18 cellular contexts compared by ENCODE assay signal in the genomic region with DNA sequence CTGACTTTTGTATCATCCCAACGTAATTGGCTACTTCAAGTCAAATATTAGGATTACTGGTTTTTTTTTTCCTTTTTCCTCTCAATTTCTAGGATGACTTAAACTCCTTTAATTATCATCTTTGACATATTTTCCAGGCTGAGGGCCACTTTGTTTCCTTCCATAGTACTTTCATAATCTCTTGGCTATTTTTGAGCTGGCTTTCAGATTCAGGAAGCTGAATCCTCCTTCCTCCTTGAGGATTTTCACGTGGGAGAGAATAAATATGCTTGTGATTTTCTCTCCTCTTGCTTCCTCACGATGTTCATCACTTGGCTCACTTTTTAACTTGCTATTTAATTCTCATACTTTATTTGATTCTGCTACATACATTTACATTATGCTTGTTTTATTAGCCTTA.
"Had no signal": no experiment of that assay in that cellular context is flagged by ENCODE, and none has a peak within 500 bp of the region (broad histone marks: within the 10 kb centered on the region; RNA-seq: fewer than 3 reads in every experiment).

No MANE protein-coding gene starts in this region.

- H3K4me3 Mint-ChIP-seq: activated B cell treated with CpG ODN at 0.5 μM for 24 hours; activated CD4-positive, alpha-beta T cell treated with anti-CD3 and anti-CD28 coated beads, Interleukin-2, amount 10 ng/mL, durations not matched to agents 7 days and 5 days; activated naive CD4-positive, alpha-beta T cell treated with anti-CD3 and anti-CD28 coated beads for 36 hours; activated T-helper 17 cell treated with anti-CD3 and anti-CD28 coated beads, Interleukin-2, amount 50 U/mL, for 72 hours; brain; nephron; T-helper 17 cell had no signal

- H3K4me1 Mint-ChIP-seq: activated B cell treated with CpG ODN at 0.5 μM for 24 hours; activated CD4-positive, alpha-beta T cell treated with anti-CD3 and anti-CD28 coated beads, Interleukin-2, amount 10 ng/mL, durations not matched to agents 7 days and 5 days; activated T-helper 17 cell treated with anti-CD3 and anti-CD28 coated beads, Interleukin-2, amount 50 U/mL, for 72 hours; T-helper 17 cell had no signal

- H3K36me3 ChIP-seq: prostate gland, thyroid gland, vagina had no signal

- H3K36me3 Mint-ChIP-seq: brain had no signal

- H3K4me1 ChIP-seq: prostate gland, vagina had no signal

- H3K27ac ChIP-seq: dorsolateral prefrontal cortex, prostate gland, stomach, vagina had no signal

- H3K9me3 ChIP-seq: prostate gland, stomach, thyroid gland, vagina had no signal

- H3K27me3 ChIP-seq: stomach, thyroid gland, vagina had no signal

- H3K27ac Mint-ChIP-seq: activated B cell treated with CpG ODN at 0.5 μM for 24 hours; activated CD4-positive, alpha-beta T cell treated with anti-CD3 and anti-CD28 coated beads, Interleukin-2, amount 10 ng/mL, durations not matched to agents 7 days and 5 days; activated naive CD4-positive, alpha-beta T cell treated with anti-CD3 and anti-CD28 coated beads for 36 hours; activated T-helper 17 cell treated with anti-CD3 and anti-CD28 coated beads, Interleukin-2, amount 50 U/mL, for 72 hours; brain; nephron; T-helper 17 cell had no signal

- DNase-seq: activated B cell treated with CpG ODN at 0.5 μM for 24 hours; activated CD4-positive, alpha-beta T cell treated with anti-CD3 and anti-CD28 coated beads, Interleukin-2, amount 10 ng/mL, durations not matched to agents 7 days and 5 days; activated naive CD4-positive, alpha-beta T cell treated with anti-CD3 and anti-CD28 coated beads for 36 hours; activated T-cell treated with anti-CD3 and anti-CD28 coated beads for 4 hours; dorsolateral prefrontal cortex; hypothalamus; mammary epithelial cell; occipital lobe; stimulated activated CD4-positive, alpha-beta T cell treated with anti-CD3 and anti-CD28 coated beads, Interleukin-4, amount 100 ng/mL, for 24 hours; stomach; T-helper 17 cell; thyroid gland had no signal

- ATAC-seq: activated T-helper 17 cell treated with anti-CD3 and anti-CD28 coated beads, Interleukin-2, amount 50 U/mL, for 72 hours; esophagus mucosa; T-helper 17 cell had no signal

- H3K9me3 Mint-ChIP-seq: activated B cell treated with CpG ODN at 0.5 μM for 24 hours; activated CD4-positive, alpha-beta T cell treated with anti-CD3 and anti-CD28 coated beads, Interleukin-2, amount 10 ng/mL, durations not matched to agents 7 days and 5 days; activated naive CD4-positive, alpha-beta T cell treated with anti-CD3 and anti-CD28 coated beads for 36 hours; activated T-helper 17 cell treated with anti-CD3 and anti-CD28 coated beads, Interleukin-2, amount 50 U/mL, for 72 hours; nephron had no signal

- H3K4me3 ChIP-seq: dorsolateral prefrontal cortex, prostate gland, stomach, thyroid gland, vagina had no signal
